Comparison of ENCODE assay signal across 13 cellular contexts in genomic region chr14:35346738-35347322, GRCh38. TPM values are rescaled to one million over a fixed set of nuclear protein-coding genes. Genes with fewer than 3 reads are reported as not detected.
DNase-seq lines count a peak whose midpoint lies in the region; ATAC-seq and TF ChIP-seq lines count a peak whose summit lies in the region.
"Had no signal": no experiment of that assay in that cellular context is flagged by ENCODE, and none has a peak within 500 bp of the region (broad histone marks: within the 10 kb centered on the region; RNA-seq: fewer than 3 reads in every experiment).

No MANE protein-coding gene starts in this region.

- no peaks in the 10 kb centered on the region for H3K36me3 Mint-ChIP-seq in WTC11
- H3K36me3 Mint-ChIP-seq in natural killer cell: no peaks in the 10 kb centered on the region
- H3K36me3 Mint-ChIP-seq in activated T-helper 2 cell treated with anti-CD3 and anti-CD28 coated beads, Interferon-gamma antibody, Interleukin-2, Interleukin-4, amounts not matched to agents 10 μg/mL and 5 μg/mL and 100 μg/mL, durations not matched to agents 14 hours and 24 hours and 36 hours (ENCODE audit: low read depth): no peaks in the 10 kb centered on the region

- H3K36me3 ChIP-seq in H7 (replicated peaks; ENCODE audit: control insufficient read depth, insufficient read depth, low read length): no peaks in the 10 kb centered on the region
- H3K36me3 ChIP-seq: SJCRH30 had no signal

- peak overlapping the region; percentile 67; the same call in 1 of the 2 replicates for H3K27ac Mint-ChIP-seq in WTC11
- H3K27ac Mint-ChIP-seq in natural killer cell: no peak overlapping the region
- no peak overlapping the region for H3K27ac Mint-ChIP-seq in activated T-helper 2 cell treated with anti-CD3 and anti-CD28 coated beads, Interferon-gamma antibody, Interleukin-2, Interleukin-4, amounts not matched to agents 10 μg/mL and 5 μg/mL and 100 μg/mL, durations not matched to agents 14 hours and 24 hours and 36 hours

- no peaks in the 10 kb centered on the region for H3K9me3 Mint-ChIP-seq in WTC11
- no peaks in the 10 kb centered on the region for H3K9me3 Mint-ChIP-seq in natural killer cell
- no peaks in the 10 kb centered on the region for H3K9me3 Mint-ChIP-seq in activated T-helper 2 cell treated with anti-CD3 and anti-CD28 coated beads, Interferon-gamma antibody, Interleukin-2, Interleukin-4, amounts not matched to agents 10 μg/mL and 5 μg/mL and 100 μg/mL, durations not matched to agents 14 hours and 24 hours and 36 hours

- no peaks in the 10 kb centered on the region for H3K27me3 ChIP-seq in H7 (ENCODE audit: control insufficient read depth, insufficient read depth, low read length)

- POLR2A ChIA-PET in WTC11 (lab: Charles Lee): no interaction called here

- H3K27me3 Mint-ChIP-seq in WTC11 (ENCODE audit: low read depth): no peaks in the 10 kb centered on the region
- no peaks in the 10 kb centered on the region for H3K27me3 Mint-ChIP-seq in natural killer cell (ENCODE audit: low read depth in 2 of 2)
- peaks cover 3% of the 10 kb centered on the region for H3K27me3 Mint-ChIP-seq in activated T-helper 2 cell treated with anti-CD3 and anti-CD28 coated beads, Interferon-gamma antibody, Interleukin-2, Interleukin-4, amounts not matched to agents 10 μg/mL and 5 μg/mL and 100 μg/mL, durations not matched to agents 14 hours and 24 hours and 36 hours (ENCODE audit: low read depth)

- intact Hi-C loops in natural killer cell (cut with micrococcal nuclease) (no loop called here), posterior vena cava (cut with DNase I) (no loop called here)
- intact Hi-C loops in activated T-helper 2 cell treated with anti-CD3 and anti-CD28 coated beads, Interferon-gamma antibody, Interleukin-2, Interleukin-4, amounts not matched to agents 10 μg/mL and 5 μg/mL and 100 μg/mL, durations not matched to agents 14 hours and 24 hours and 36 hours (cut with micrococcal nuclease): no loop called here

- H3K4me3 Mint-ChIP-seq in WTC11 (no peak overlapping the region), natural killer cell (no peak overlapping the region)
- H3K4me3 Mint-ChIP-seq in activated T-helper 2 cell treated with anti-CD3 and anti-CD28 coated beads, Interferon-gamma antibody, Interleukin-2, Interleukin-4, amounts not matched to agents 10 μg/mL and 5 μg/mL and 100 μg/mL, durations not matched to agents 14 hours and 24 hours and 36 hours (ENCODE audit: low read depth): no peak overlapping the region

- H3K4me1 Mint-ChIP-seq in WTC11: peaks cover 37% of the 10 kb centered on the region
- H3K4me1 Mint-ChIP-seq in natural killer cell: peaks cover 13 to 17% of the 10 kb centered on the region in 2 donors
- peaks cover 11% of the 10 kb centered on the region for H3K4me1 Mint-ChIP-seq in activated T-helper 2 cell treated with anti-CD3 and anti-CD28 coated beads, Interferon-gamma antibody, Interleukin-2, Interleukin-4, amounts not matched to agents 10 μg/mL and 5 μg/mL and 100 μg/mL, durations not matched to agents 14 hours and 24 hours and 36 hours (ENCODE audit: low read depth)

- H3K4me3 ChIP-seq in H7 (ENCODE audit: insufficient read depth, low read depth, low read length): no peak overlapping the region
- H3K4me3 ChIP-seq: SJCRH30 had no signal

- ATAC-seq in WTC11: no peak
- peak in 2 of 3 donors; percentile 24 to 36 for ATAC-seq in natural killer cell
- no peak for ATAC-seq in GM18861 (IDR thresholded peaks at IDR 0.05; ENCODE audit: unreplicated experiment)

- CTCF ChIA-PET in WTC11 (lab: Charles Lee): interaction anchor here (1.9 kb wide), 1 partner anchor 10 kb away, joined by 6 read pairs; no protein-coding TSS in a partner anchor

- TF ChIP-seq CTCF in WTC11 (IDR thresholded peaks at IDR 0.05) (no peak), natural killer cell (IDR thresholded peaks at IDR 0.05) (no peak)

- DNase-seq in H7 (peak; percentile 21), WTC11 (ENCODE audit: low spot score) (no peak), natural killer cell (no peak), posterior vena cava (ENCODE audit: low spot score) (peak; percentile 35), kidney tubule cell (ENCODE audit: low spot score) (no peak)
- DNase-seq in activated T-helper 2 cell treated with anti-CD3 and anti-CD28 coated beads, Interferon-gamma antibody, Interleukin-2, Interleukin-4, amounts not matched to agents 10 μg/mL and 5 μg/mL and 100 μg/mL, durations not matched to agents 14 hours and 24 hours and 36 hours (ENCODE audit: low spot score): no peak
- no peak for DNase-seq in activated naive CD4-positive, alpha-beta T cell (lab: John Stamatoyannopoulos, UW)
- DNase-seq: C1 segment of cervical spinal cord, DMS 273 treated with DMSO at 0.1 percent for 48 hours, NCI-H1436 treated with DMSO at 0.1 percent for 48 hours, PC-3, SJCRH30 had no signal

TF ChIP-seq in WTC11, 78 proteins besides CTCF, POLR2A, EP300 and RAD21 (continues in another document):
- TF ChIP-seq JUN (CRISPR knock-in tag; IDR thresholded peaks at IDR 0.05) (no peak), CREB1 (CRISPR knock-in tag; IDR thresholded peaks at IDR 0.05) (no peak), ZMAT4 (CRISPR knock-in tag; IDR thresholded peaks at IDR 0.05) (no peak), ZNF281 (CRISPR knock-in tag; IDR thresholded peaks at IDR 0.05) (no peak), ZNF219 (CRISPR knock-in tag; IDR thresholded peaks at IDR 0.05; ENCODE audit: borderline replicate concordance) (no peak), ZSCAN18 (CRISPR knock-in tag; IDR thresholded peaks at IDR 0.05) (no peak), PRRX2 (CRISPR knock-in tag; IDR thresholded peaks at IDR 0.05) (no peak), ATF3 (CRISPR knock-in tag; conservative IDR thresholded peaks at IDR 0.05) (no peak)

RNA-seq across cellular contexts. Expression of gene PSMA6, which starts 54.6 kb away (rescaled TPM):
- 206 and 232 TPM in 2 replicates for total RNA-seq in H7 (2014; rRNA removed; shearing (Covaris generic))
- 197 to 215 TPM (median 210 TPM) in 3 replicates for total RNA-seq in WTC11 (2021)
- total RNA-seq in natural killer cell: 100 to 1,000 TPM; 130 to 141 (median 139) TPM
- 100 to 1,000 TPM; 159 to 191 TPM for total RNA-seq in posterior vena cava
- total RNA-seq in activated T-helper 2 cell treated with anti-CD3 and anti-CD28 coated beads, Interferon-gamma antibody, Interleukin-2, Interleukin-4, amounts not matched to agents 10 μg/mL and 5 μg/mL and 100 μg/mL, durations not matched to agents 14 hours and 24 hours and 36 hours: 396 and 397 TPM in 2 replicates

RNA-seq across cellular contexts. Expression of gene NFKBIA, which starts 57.7 kb away (rescaled TPM):
- total RNA-seq in H7 (2014; rRNA removed; shearing (Covaris generic)): 49.2 and 64.3 TPM in 2 replicates
- total RNA-seq in WTC11 (2021) (29.3 to 32.1 TPM (median 31.3 TPM) in 3 replicates), natural killer cell (1,000 to 10,000 TPM; 2,039 to 3,339 (median 2,499) TPM), posterior vena cava (100 to 1,000 TPM in 1 of 2 donors, 10 to 100 TPM in 1; 87.1 to 127 TPM)
- total RNA-seq in activated T-helper 2 cell treated with anti-CD3 and anti-CD28 coated beads, Interferon-gamma antibody, Interleukin-2, Interleukin-4, amounts not matched to agents 10 μg/mL and 5 μg/mL and 100 μg/mL, durations not matched to agents 14 hours and 24 hours and 36 hours: 386 and 390 TPM in 2 replicates

Comparison
In these comparisons a context has a peak if more than half of its experiments do, and no peak if none do; other contexts are left out.
1. DNase-seq: peak in H7 (single experiment) and posterior vena cava (single experiment); none in WTC11 (single experiment), natural killer cell (single experiment), activated T-helper 2 cell treated with anti-CD3 and anti-CD28 coated beads, Interferon-gamma antibody, Interleukin-2, Interleukin-4, amounts not matched to agents 10 μg/mL and 5 μg/mL and 100 μg/mL, durations not matched to agents 14 hours and 24 hours and 36 hours (single experiment), kidney tubule cell (single experiment) and activated naive CD4-positive, alpha-beta T cell (0 of 4).
2. ATAC-seq: peak in natural killer cell (2 of 3); none in WTC11 (single experiment) and GM18861 (single experiment).